Comparison of ENCODE assay signal across 1 cellular context in the genomic region with DNA sequence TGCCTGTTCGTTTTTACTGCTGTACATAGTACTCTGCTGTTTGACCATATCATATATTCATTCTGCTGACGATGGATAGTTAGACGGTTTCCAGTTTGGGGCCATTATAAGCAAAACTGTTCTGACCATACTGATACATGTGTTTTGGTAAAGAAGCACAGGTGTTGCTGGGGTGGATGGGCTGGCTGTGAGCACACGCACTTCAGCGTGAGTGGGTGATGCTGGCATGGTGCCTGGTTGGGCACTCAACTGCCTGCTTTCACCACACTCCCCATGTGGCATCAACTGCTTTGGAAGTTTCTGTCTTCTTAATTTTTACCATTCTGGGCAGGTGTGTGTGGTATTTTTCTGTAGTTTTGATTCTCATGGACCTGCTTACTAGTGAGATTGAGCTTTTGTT.
TF ChIP-seq lines count a peak whose summit lies in the region.

No MANE protein-coding gene starts in this region.

TF ChIP-seq in IMR-90, 13 proteins besides CTCF, POLR2A, EP300 and RAD21:
- TF ChIP-seq MXI1 (IDR thresholded peaks at IDR 0.05; ENCODE audit: borderline replicate concordance, low read depth, low read length): no peak
